8 cellular contexts compared by ENCODE assay signal in genomic region chr12:109518820-109519665, GRCh38. TPM values are rescaled to one million over a fixed set of nuclear protein-coding genes. Genes with fewer than 3 reads are reported as not detected.
DNase-seq lines count a peak whose midpoint lies in the region; ATAC-seq and TF ChIP-seq lines count a peak whose summit lies in the region.

No MANE protein-coding gene starts in this region.

- no peaks in the 10 kb centered on the region for H3K27me3 Mint-ChIP-seq in activated naive CD8-positive, alpha-beta T cell treated with anti-CD3 and anti-CD28 coated beads for 36 hours
- no peaks in the 10 kb centered on the region for H3K27me3 Mint-ChIP-seq in progenitor cell of endocrine pancreas

- H3K27me3 ChIP-seq in SJSA1 (replicated peaks), result no peaks in the 10 kb centered on the region
- H3K27me3 ChIP-seq in cardiac muscle cell, result no peaks in the 10 kb centered on the region

- peaks cover 14% of the 10 kb centered on the region for H3K36me3 Mint-ChIP-seq in activated naive CD8-positive, alpha-beta T cell treated with anti-CD3 and anti-CD28 coated beads for 36 hours
- H3K36me3 Mint-ChIP-seq in progenitor cell of endocrine pancreas (ENCODE audit: insufficient read depth), result peaks cover 21% of the 10 kb centered on the region

- ATAC-seq in GM19463 (IDR thresholded peaks at IDR 0.05; ENCODE audit: unreplicated experiment), result no peak

- H3K9me3 Mint-ChIP-seq in activated naive CD8-positive, alpha-beta T cell treated with anti-CD3 and anti-CD28 coated beads for 36 hours, result no peaks in the 10 kb centered on the region
- no peaks in the 10 kb centered on the region for H3K9me3 Mint-ChIP-seq in progenitor cell of endocrine pancreas (ENCODE audit: low read depth)

- no peak overlapping the region for H3K4me3 Mint-ChIP-seq in activated naive CD8-positive, alpha-beta T cell treated with anti-CD3 and anti-CD28 coated beads for 36 hours
- no peak overlapping the region for H3K4me3 Mint-ChIP-seq in progenitor cell of endocrine pancreas (ENCODE audit: low read depth)

- H3K4me1 ChIP-seq in SJSA1 (replicated peaks) (peaks cover 22% of the 10 kb centered on the region), cardiac muscle cell (ENCODE audit: low read depth) (peaks cover 42% of the 10 kb centered on the region), urinary bladder (ENCODE audit: insufficient read depth) (no peaks in the 10 kb centered on the region)

- no peaks in the 10 kb centered on the region for H3K4me1 Mint-ChIP-seq in activated naive CD8-positive, alpha-beta T cell treated with anti-CD3 and anti-CD28 coated beads for 36 hours
- no peaks in the 10 kb centered on the region for H3K4me1 Mint-ChIP-seq in progenitor cell of endocrine pancreas (ENCODE audit: low read depth)

- DNase-seq in DMS153 treated with DMSO at 0.1 percent for 48 hours (lab: John Stamatoyannopoulos, UW; ENCODE audit: unreplicated experiment) (peak; percentile 68), Kasumi-1 (lab: John Stamatoyannopoulos, UW) (peak; percentile 66 to 79), SJSA1 (ENCODE audit: low read depth in 1 of 2, low spot score in 2 of 2) (peak; percentile 66 to 75), cardiac muscle cell (ENCODE audit: low read depth in 1 of 2, low spot score in 1 of 2) (peak; percentile 82 to 90), progenitor cell of endocrine pancreas (ENCODE audit: low spot score, unreplicated experiment) (peak; percentile 46)
- peak; percentile 32 for DNase-seq in activated naive CD8-positive, alpha-beta T cell treated with anti-CD3 and anti-CD28 coated beads for 36 hours

- peak overlapping the region; percentile 85 for H3K27ac ChIP-seq in SJSA1
- peak overlapping the region; percentile 67 for H3K27ac ChIP-seq in cardiac muscle cell
- peak overlapping the region; percentile 54 for H3K27ac ChIP-seq in urinary bladder (ENCODE audit: low read depth)

- H3K27ac Mint-ChIP-seq in activated naive CD8-positive, alpha-beta T cell treated with anti-CD3 and anti-CD28 coated beads for 36 hours, result no peak overlapping the region
- no peak overlapping the region for H3K27ac Mint-ChIP-seq in progenitor cell of endocrine pancreas

- H3K9me3 ChIP-seq in SJSA1 (replicated peaks), result no peaks in the 10 kb centered on the region
- no peaks in the 10 kb centered on the region for H3K9me3 ChIP-seq in cardiac muscle cell (ENCODE audit: low read depth)

- no peak overlapping the region for H3K4me3 ChIP-seq in SJSA1
- H3K4me3 ChIP-seq in cardiac muscle cell, result no peak overlapping the region
- no peak overlapping the region for H3K4me3 ChIP-seq in urinary bladder (ENCODE audit: low read depth, low read length)

- H3K36me3 ChIP-seq in SJSA1, result peaks cover 83% of the 10 kb centered on the region
- peaks cover 30% of the 10 kb centered on the region for H3K36me3 ChIP-seq in cardiac muscle cell
- peaks cover 4% of the 10 kb centered on the region for H3K36me3 ChIP-seq in urinary bladder (ENCODE audit: insufficient read depth)

- TF ChIP-seq CTCF in cardiac muscle cell (IDR thresholded peaks at IDR 0.05; ENCODE audit: low read depth, low read length) (peak; percentile 95), progenitor cell of endocrine pancreas (IDR thresholded peaks at IDR 0.05; ENCODE audit: unreplicated experiment) (peak; percentile 91)

- 44% methylated on average over 11 of the region's 11 CpGs for WGBS in urinary bladder

RNA-seq across cellular contexts. Expression of gene UBE3B, which starts 41.6 kb away (rescaled TPM):
- 3,976 and 4,080 TPM in 2 replicates for total RNA-seq in SJSA1 (2014; rRNA removed; shearing (Covaris generic))
- total RNA-seq in activated naive CD8-positive, alpha-beta T cell treated with anti-CD3 and anti-CD28 coated beads for 36 hours, result 10 to 100 TPM; 23.4 to 23.5 TPM
- total RNA-seq in cardiac muscle cell (44.3 and 73.5 TPM in 2 replicates), progenitor cell of endocrine pancreas (41.8 and 46.9 TPM in 2 replicates), urinary bladder (40.1 TPM)
- polyA plus RNA-seq in cardiac muscle cell (35.5 and 36.7 TPM in 2 replicates), urinary bladder (22.7 TPM)

RNA-seq across cellular contexts. Expression of gene KCTD10, which starts 41.9 kb away (rescaled TPM):
- total RNA-seq in SJSA1 (2014; rRNA removed; shearing (Covaris generic)), result 25.2 and 33.0 TPM in 2 replicates
- 10 to 100 TPM; 47.6 to 48.9 TPM for total RNA-seq in activated naive CD8-positive, alpha-beta T cell treated with anti-CD3 and anti-CD28 coated beads for 36 hours
- total RNA-seq in cardiac muscle cell (64.4 and 102 TPM in 2 replicates), progenitor cell of endocrine pancreas (47.7 and 51.1 TPM in 2 replicates), urinary bladder (34.2 TPM)
- polyA plus RNA-seq in cardiac muscle cell (64.5 and 95.7 TPM in 2 replicates), urinary bladder (84.5 TPM)

RNA-seq across cellular contexts. Expression of gene MMAB, which starts 54.3 kb away (rescaled TPM):
- 17.8 and 33.3 TPM in 2 replicates for total RNA-seq in SJSA1 (2014; rRNA removed; shearing (Covaris generic))
- total RNA-seq in activated naive CD8-positive, alpha-beta T cell treated with anti-CD3 and anti-CD28 coated beads for 36 hours, result 10 to 100 TPM; 58.3 to 62.8 TPM
- total RNA-seq in cardiac muscle cell, result 89.4 and 133 TPM in 2 replicates
- polyA plus RNA-seq in cardiac muscle cell, result 130 and 174 TPM in 2 replicates
- total RNA-seq in progenitor cell of endocrine pancreas, result 35.3 and 39.3 TPM in 2 replicates
- 15.9 TPM for total RNA-seq in urinary bladder
- polyA plus RNA-seq in urinary bladder, result 26.7 TPM

RNA-seq across cellular contexts. Expression of gene MVK, which starts 54.6 kb away (rescaled TPM):
- 16.7 and 18.1 TPM in 2 replicates for total RNA-seq in SJSA1 (2014; rRNA removed; shearing (Covaris generic))
- 10 to 100 TPM; 17.9 to 20.5 TPM for total RNA-seq in activated naive CD8-positive, alpha-beta T cell treated with anti-CD3 and anti-CD28 coated beads for 36 hours
- total RNA-seq in cardiac muscle cell (56.1 and 83.3 TPM in 2 replicates), progenitor cell of endocrine pancreas (28.1 and 33.3 TPM in 2 replicates), urinary bladder (10.5 TPM)
- polyA plus RNA-seq in cardiac muscle cell (22.6 and 29.0 TPM in 2 replicates), urinary bladder (13.2 TPM)

Comparison
In these comparisons a context has a peak if more than half of its experiments do, and no peak if none do; other contexts are left out.
1. DNase-seq: peak in every context shown above with its lines; median percentile 86 in cardiac muscle cell; 72 in Kasumi-1; 70 in SJSA1; 68 in DMS153 treated with DMSO at 0.1 percent for 48 hours; 46 in progenitor cell of endocrine pancreas; 32 in activated naive CD8-positive, alpha-beta T cell treated with anti-CD3 and anti-CD28 coated beads for 36 hours.
2. RNA of gene UBE3B, which starts 41.6 kb away (total RNA-seq): 3,976 to 4,080 TPM in SJSA1; 44.3 to 73.5 TPM in cardiac muscle cell, 41.8 to 46.9 TPM in progenitor cell of endocrine pancreas, 40.1 TPM in urinary bladder (single experiment) and 23.4 to 23.5 TPM in activated naive CD8-positive, alpha-beta T cell treated with anti-CD3 and anti-CD28 coated beads for 36 hours; every median in the first group is over 10 times any median in the second.
3. Peak in every context shown above with its lines, with median percentiles within 50 percentile points of each other: H3K27ac ChIP-seq.